1 cellular context compared by ENCODE assay signal in genomic region chr18:63480892-63481291, GRCh38.
TF ChIP-seq lines count a peak whose summit lies in the region.

No MANE protein-coding gene starts in this region.

TF ChIP-seq in HepG2, 621 proteins besides CTCF, POLR2A, EP300 and RAD21 (continued from another document):
- TF ChIP-seq, protein P1, sequence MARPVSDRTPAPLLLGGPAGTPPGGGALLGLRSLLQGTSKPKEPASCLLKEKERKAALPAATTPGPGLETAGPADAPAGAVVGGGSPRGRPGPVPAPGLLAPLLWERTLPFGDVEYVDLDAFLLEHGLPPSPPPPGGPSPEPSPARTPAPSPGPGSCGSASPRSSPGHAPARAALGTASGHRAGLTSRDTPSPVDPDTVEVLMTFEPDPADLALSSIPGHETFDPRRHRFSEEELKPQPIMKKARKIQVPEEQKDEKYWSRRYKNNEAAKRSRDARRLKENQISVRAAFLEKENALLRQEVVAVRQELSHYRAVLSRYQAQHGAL (CRISPR knock-in tag; IDR thresholded peaks at IDR 0.05; ENCODE audit: not compliant biosample characterization): no peak
